10 cellular contexts compared by ENCODE assay signal in the genomic region with DNA sequence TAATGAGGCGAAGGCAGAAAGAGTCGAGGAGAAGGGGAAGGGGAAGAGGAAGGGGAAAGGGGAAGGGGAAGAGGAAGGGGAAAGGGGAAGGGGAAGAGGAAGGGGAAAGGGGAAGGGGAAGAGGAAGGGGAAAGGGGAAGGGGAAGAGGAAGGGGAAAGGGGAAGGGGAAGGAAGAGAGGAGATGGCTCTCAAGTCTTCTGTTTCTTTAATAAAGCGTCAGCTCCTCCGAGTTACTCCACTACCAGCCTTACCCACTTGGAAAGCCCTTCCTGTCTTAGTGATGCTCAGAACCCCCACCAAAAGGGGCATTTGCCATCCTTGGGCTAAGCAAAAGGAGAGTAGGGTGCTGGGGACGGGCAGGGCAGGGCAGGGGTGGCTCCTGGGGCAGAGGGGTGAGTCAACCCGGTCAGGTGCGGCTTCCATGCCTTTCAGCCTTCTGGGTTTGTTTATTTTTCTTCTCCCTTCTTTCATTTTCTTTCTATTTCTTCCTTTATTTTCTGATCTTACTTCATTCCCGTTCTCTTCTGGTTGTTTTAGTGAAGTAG. TPM values are rescaled to one million over a fixed set of nuclear protein-coding genes. Genes with fewer than 3 reads are reported as not detected.
DNase-seq lines count a peak whose midpoint lies in the region; ATAC-seq and TF ChIP-seq lines count a peak whose summit lies in the region.
"Had no signal": no experiment of that assay in that cellular context is flagged by ENCODE, and none has a peak within 500 bp of the region (broad histone marks: within the 10 kb centered on the region; RNA-seq: fewer than 3 reads in every experiment).

No MANE protein-coding gene starts in this region.

- no peak overlapping the region for H3K27ac ChIP-seq in CD8-positive, alpha-beta T cell (ENCODE audit: low read depth, low read length)
- H3K27ac ChIP-seq in PC-3 (ENCODE audit: low read length) (no peak overlapping the region), esophagus squamous epithelium (peak overlapping the region in 2 of 4 donors; percentile 57 to 74)

- no peaks in the 10 kb centered on the region for H3K79me2 ChIP-seq in PC-3 (ENCODE audit: low read length)

- peak overlapping the region; percentile 8 for H3K27ac Mint-ChIP-seq in CD8-positive, alpha-beta T cell
- no peak overlapping the region for H3K27ac Mint-ChIP-seq in osteocyte (ENCODE audit: unreplicated experiment)

- no peaks in the 10 kb centered on the region for H3K9me3 Mint-ChIP-seq in CD8-positive, alpha-beta T cell
- H3K9me3 Mint-ChIP-seq in osteocyte (ENCODE audit: unreplicated experiment), result peaks cover 5% of the 10 kb centered on the region

- no peaks in the 10 kb centered on the region for H3F3A ChIP-seq in PC-3 (ENCODE audit: low read length, unreplicated experiment)

- no peak for TF ChIP-seq POLR2A in esophagus squamous epithelium (IDR thresholded peaks at IDR 0.05)
- no peak for TF ChIP-seq POLR2A in erythroblast (IDR thresholded peaks at IDR 0.05; ENCODE audit: low read length)

- intact Hi-C loops in CD8-positive, alpha-beta T cell (cut with DNase I, micrococcal nuclease), result loop anchor here (2.0 to 5.0 kb wide), 2 partner anchors 85 to 639 kb away; a partner anchor contains a TSS
- intact Hi-C loops in PC-3 (cut with micrococcal nuclease), result no loop called here
- intact Hi-C loops in esophagus squamous epithelium (cut with DNase I), result no loop called here

- TF ChIP-seq CTCF in CD8-positive, alpha-beta T cell (IDR thresholded peaks at IDR 0.05), result no peak
- TF ChIP-seq CTCF in PC-3 (conservative IDR thresholded peaks at IDR 0.05; ENCODE audit: low read depth, low read length), result no peak
- TF ChIP-seq CTCF in esophagus squamous epithelium (IDR thresholded peaks at IDR 0.05), result no peak
- TF ChIP-seq CTCF in osteocyte (IDR thresholded peaks at IDR 0.05), result no peak

- no peak for ATAC-seq in CD8-positive, alpha-beta T cell
- ATAC-seq in PC-3 (no peak), GM18868 (IDR thresholded peaks at IDR 0.05; ENCODE audit: unreplicated experiment) (no peak)

- CTCF ChIA-PET in CD8-positive, alpha-beta T cell (lab: Charles Lee), result no interaction called here
- CTCF ChIA-PET in PC-3 (lab: Charles Lee), result no interaction called here

- H3K27me3 Mint-ChIP-seq in CD8-positive, alpha-beta T cell (ENCODE audit: low read depth), result peaks cover 22% of the 10 kb centered on the region
- peaks cover 58% of the 10 kb centered on the region for H3K27me3 Mint-ChIP-seq in osteocyte (ENCODE audit: unreplicated experiment)

- H3K9me3 ChIP-seq in CD8-positive, alpha-beta T cell (ENCODE audit: low read length), result no peaks in the 10 kb centered on the region
- H3K9me3 ChIP-seq in PC-3 (ENCODE audit: low read length) (no peaks in the 10 kb centered on the region), esophagus squamous epithelium (no peaks in the 10 kb centered on the region)

- no peak overlapping the region for H2AFZ ChIP-seq in PC-3 (ENCODE audit: low read length)

- peaks cover 37% of the 10 kb centered on the region for H3K4me1 ChIP-seq in CD8-positive, alpha-beta T cell (ENCODE audit: insufficient read depth, low read length)
- no peaks in the 10 kb centered on the region for H3K4me1 ChIP-seq in PC-3 (ENCODE audit: insufficient read depth, low read length)
- H3K4me1 ChIP-seq in esophagus squamous epithelium, result peaks cover 5 to 22% (median 10%) of the 10 kb centered on the region in 3 donors

- H4K20me1 ChIP-seq in PC-3 (ENCODE audit: low read length), result no peaks in the 10 kb centered on the region

- H3K27me3 ChIP-seq in CD8-positive, alpha-beta T cell (ENCODE audit: insufficient read depth, low read length), result no peaks in the 10 kb centered on the region
- peaks cover 73% of the 10 kb centered on the region for H3K27me3 ChIP-seq in PC-3 (ENCODE audit: low read length)
- peaks cover 6 to 55% (median 9%) of the 10 kb centered on the region in 4 donors for H3K27me3 ChIP-seq in esophagus squamous epithelium

- peaks cover 46% of the 10 kb centered on the region for H3K4me1 Mint-ChIP-seq in CD8-positive, alpha-beta T cell (ENCODE audit: low read depth)
- H3K4me1 Mint-ChIP-seq in osteocyte (ENCODE audit: unreplicated experiment), result peaks cover 22% of the 10 kb centered on the region

- H3K36me3 Mint-ChIP-seq in CD8-positive, alpha-beta T cell, result no peaks in the 10 kb centered on the region
- peaks cover 5% of the 10 kb centered on the region for H3K36me3 Mint-ChIP-seq in osteocyte (ENCODE audit: unreplicated experiment)

- POLR2A ChIA-PET in CD8-positive, alpha-beta T cell (lab: Charles Lee), result interaction anchor here (0.6 kb wide), 1 partner anchor 17 kb away, joined by 3 read pairs; no protein-coding TSS in a partner anchor
- POLR2A ChIA-PET in PC-3 (lab: Charles Lee; ENCODE audit: unreplicated experiment), result no interaction called here

- no peaks in the 10 kb centered on the region for H3K9me2 ChIP-seq in PC-3 (replicated peaks; ENCODE audit: low read length)

- WGBS in esophagus squamous epithelium, 2 donors, result 27 to 45% methylated on average over 6 to 7 of the region's 8 CpGs

- H3K9ac ChIP-seq in PC-3 (ENCODE audit: low read length), result no peak overlapping the region

- BruUV-seq in PC-3 (replicated peaks; lab: Mats Ljungman, UMichigan), result no TSS peak

- peak overlapping the region; percentile 93 for H3K4me2 ChIP-seq in PC-3 (ENCODE audit: low read length)

- peak overlapping the region; percentile 56 for H3K4me3 Mint-ChIP-seq in CD8-positive, alpha-beta T cell
- peak overlapping the region; percentile 26 for H3K4me3 Mint-ChIP-seq in osteocyte (ENCODE audit: unreplicated experiment)

- H3K4me3 ChIP-seq in CD8-positive, alpha-beta T cell (ENCODE audit: low read depth, low read length), result peak overlapping the region; percentile 55
- peak overlapping the region; percentile 69 for H3K4me3 ChIP-seq in PC-3 (ENCODE audit: low read length)
- H3K4me3 ChIP-seq in esophagus squamous epithelium, result peak overlapping the region; percentile 25 to 72 (median 43)

- H3K36me3 ChIP-seq in CD8-positive, alpha-beta T cell (ENCODE audit: insufficient read depth, low read length), result no peaks in the 10 kb centered on the region
- no peaks in the 10 kb centered on the region for H3K36me3 ChIP-seq in PC-3 (ENCODE audit: low read depth, low read length)
- H3K36me3 ChIP-seq in esophagus squamous epithelium, result no peaks in the 10 kb centered on the region

- no peak for DNase-seq in CD8-positive, alpha-beta T cell
- DNase-seq in PC-3 (no peak), esophagus squamous epithelium (lab: John Stamatoyannopoulos, UW) (no peak), osteocyte (ENCODE audit: extremely low spot score, unreplicated experiment) (no peak), NCI-H526 treated with DMSO at 0.1 percent for 48 hours (lab: John Stamatoyannopoulos, UW) (no peak), erythroblast (lab: John Stamatoyannopoulos, UW) (no peak)
- DNase-seq in stimulated activated naive CD4-positive, alpha-beta T cell treated with Interleukin-2 at 50 U/mL for 16 hours (lab: John Stamatoyannopoulos, UW), result no peak
- DNase-seq: DMS79 treated with DMSO at 0.1 percent for 48 hours, NCI-H446 treated with DMSO at 0.1 percent for 48 hours had no signal

RNA-seq across cellular contexts. Expression of a gene that starts 0.5 kb away (rescaled TPM):
- 1 to 10 TPM; 4.0 to 4.7 TPM for total RNA-seq in CD8-positive, alpha-beta T cell
- total RNA-seq in PC-3 (2014; rRNA removed) (not detected in 2 replicates), esophagus squamous epithelium (1 to 10 TPM in 3 of 4 donors, under 1 TPM in 1; 0.56 to 1.3 (median 1.2) TPM), osteocyte (not detected in 2 replicates)

Comparison
In these comparisons a context has a peak if more than half of its experiments do, and no peak if none do; other contexts are left out.
1. intact Hi-C loops: an anchor here in CD8-positive, alpha-beta T cell (2.0 to 5.0 kb wide); none called in PC-3 and esophagus squamous epithelium.